In the genomic region with DNA sequence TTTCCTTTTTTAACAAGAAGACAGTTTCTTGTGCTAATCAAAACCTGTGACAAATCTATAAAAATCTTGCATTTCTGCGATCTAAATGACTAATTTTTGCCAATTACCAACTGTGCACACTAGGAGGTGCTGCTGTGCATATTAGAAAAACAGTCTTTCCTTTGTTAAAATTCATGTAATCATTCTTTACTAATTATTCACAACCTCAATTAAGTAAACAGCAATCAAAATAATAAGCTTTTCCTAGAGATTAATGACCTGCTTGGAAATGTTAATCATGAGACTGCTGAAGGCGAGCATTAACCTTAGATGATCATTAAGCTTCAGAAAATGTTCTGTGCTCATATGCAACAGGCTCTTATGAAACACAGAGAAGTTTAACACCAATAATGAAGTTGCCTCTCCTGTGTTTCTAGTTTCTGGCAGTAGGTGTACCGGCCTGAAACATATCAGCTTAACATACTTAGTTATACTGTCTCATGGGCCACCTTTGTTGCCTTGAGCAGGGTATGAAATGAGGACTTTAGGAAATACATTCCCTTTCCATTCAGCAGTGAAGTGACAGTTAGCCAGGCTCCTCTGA, we compare ENCODE assay signal across 9 cellular contexts. TPM values are rescaled to one million over a fixed set of nuclear protein-coding genes. Genes with fewer than 3 reads are reported as not detected.
DNase-seq lines count a peak whose midpoint lies in the region; ATAC-seq and TF ChIP-seq lines count a peak whose summit lies in the region.
"Had no signal": no experiment of that assay in that cellular context is flagged by ENCODE, and none has a peak within 500 bp of the region (broad histone marks: within the 10 kb centered on the region; RNA-seq: fewer than 3 reads in every experiment).

No MANE protein-coding gene starts in this region.

- no peak overlapping the region for H4K91ac ChIP-seq in H9 (ENCODE audit: insufficient read length, low read depth, low read length)

- no peak overlapping the region for H3K4me3 Mint-ChIP-seq in H9
- no peak overlapping the region for H3K4me3 Mint-ChIP-seq in effector memory CD8-positive, alpha-beta T cell

- H3K18ac ChIP-seq in H9 (ENCODE audit: insufficient read length, low read depth, low read length) = no peak overlapping the region

- no peaks in the 10 kb centered on the region for H3K9me3 ChIP-seq in H9 (ENCODE audit: control insufficient read depth, low read depth, low read length)
- no peaks in the 10 kb centered on the region for H3K9me3 ChIP-seq in neural cell (ENCODE audit: low read length)

- no peak overlapping the region for H2BK5ac ChIP-seq in H9 (ENCODE audit: insufficient read length, low read length)

- no peak overlapping the region for H2BK20ac ChIP-seq in H9 (ENCODE audit: low read depth, low read length, poor library complexity, severe bottlenecking)

- H2AFZ ChIP-seq in H9 (ENCODE audit: low read length) = no peak overlapping the region
- no peak overlapping the region for H2AFZ ChIP-seq in neural cell (ENCODE audit: low read depth, low read length)

- peak; percentile 48 for TF ChIP-seq RAD21 in neural cell (conservative IDR thresholded peaks at IDR 0.05)

- peak; percentile 8 for DNase-seq in COLO829 (ENCODE audit: low spot score)
- DNase-seq in H9 = no peak
- peak; percentile 38 for DNase-seq in SKM-1 (lab: John Stamatoyannopoulos, UW; ENCODE audit: unreplicated experiment)
- DNase-seq in effector memory CD8-positive, alpha-beta T cell = peak; percentile 28 to 40 (median 29)
- no peak for DNase-seq in NCI-H526 treated with DMSO at 0.1 percent for 48 hours (lab: John Stamatoyannopoulos, UW)
- DNase-seq in NK-92 (lab: John Stamatoyannopoulos, UW; ENCODE audit: unreplicated experiment) = no peak

- no peak overlapping the region for H2BK120ac ChIP-seq in H9 (ENCODE audit: low read depth, low read length, poor library complexity, severe bottlenecking)

- H3K27ac Mint-ChIP-seq in H9 = no peak overlapping the region
- H3K27ac Mint-ChIP-seq in effector memory CD8-positive, alpha-beta T cell = no peak overlapping the region

- no peak overlapping the region for H2AK5ac ChIP-seq in H9 (ENCODE audit: insufficient read length, low read length)

- no peaks in the 10 kb centered on the region for H3K9me2 ChIP-seq in neural cell (ENCODE audit: insufficient read depth, low read length)

- no peak overlapping the region for H3K14ac ChIP-seq in H9 (ENCODE audit: insufficient read depth, low read length)

- H3K79me2 ChIP-seq in H9 (ENCODE audit: insufficient read depth, low read length) (no peaks in the 10 kb centered on the region), neural cell (replicated peaks; ENCODE audit: insufficient read depth, low read length) (no peaks in the 10 kb centered on the region)

- H3K36me3 ChIP-seq in neural cell (ENCODE audit: insufficient read depth, low read length) = no peaks in the 10 kb centered on the region

- no peak overlapping the region for H3T11ph ChIP-seq in H9 (ENCODE audit: low read length)

- no peaks in the 10 kb centered on the region; the same call in 1 of the 2 replicates for H3K4me1 ChIP-seq in H9 (ENCODE audit: insufficient read depth, low read length)

- TF ChIP-seq EP300 in neural cell (conservative IDR thresholded peaks at IDR 0.05; ENCODE audit: poor library complexity, severe bottlenecking) = no peak

- no CpG with 5 or more reads among the region's 3 CpGs for WGBS in H9 (ENCODE audit: extremely low coverage, insufficient read length, low lambda C conversion rate)

- no peaks in the 10 kb centered on the region for H3K79me1 ChIP-seq in H9 (ENCODE audit: insufficient read depth, low read depth, low read length, poor library complexity, severe bottlenecking)

- TF ChIP-seq CTCF in H9 (conservative IDR thresholded peaks at IDR 0.05) (peak; percentile 85), neural cell (IDR thresholded peaks at IDR 0.05; ENCODE audit: poor library complexity, severe bottlenecking) (peak; percentile 64)

- no peaks in the 10 kb centered on the region for H3K23me2 ChIP-seq in H9 (ENCODE audit: insufficient read length, low read depth, low read length, poor library complexity, severe bottlenecking)

- H4K5ac ChIP-seq in H9 (ENCODE audit: insufficient read length, low read depth, low read length) = no peak overlapping the region

- H3K9ac ChIP-seq in H9 (ENCODE audit: extremely low read depth, insufficient read length, low read length) (no peak overlapping the region), neural cell (ENCODE audit: low read length) (no peak overlapping the region)

- no peak overlapping the region for H3K23ac ChIP-seq in H9 (ENCODE audit: insufficient read length, low read depth, low read length)

- no peak overlapping the region for H4K8ac ChIP-seq in H9 (replicated peaks; ENCODE audit: insufficient read length, low read depth, low read length)

- H3K9me3 Mint-ChIP-seq in H9 = no peaks in the 10 kb centered on the region
- no peaks in the 10 kb centered on the region for H3K9me3 Mint-ChIP-seq in effector memory CD8-positive, alpha-beta T cell

- H3K27me3 ChIP-seq in H9 (ENCODE audit: insufficient read depth, low read length) = no peaks in the 10 kb centered on the region
- no peaks in the 10 kb centered on the region for H3K27me3 ChIP-seq in neural cell (ENCODE audit: insufficient read depth, low read depth, low read length)

- H3F3A ChIP-seq in neural cell (ENCODE audit: insufficient read depth, low read length, poor library complexity, severe bottlenecking) = no peaks in the 10 kb centered on the region

- H2BK15ac ChIP-seq in H9 (ENCODE audit: low read depth, low read length) = no peak overlapping the region

- no peak overlapping the region for H2BK12ac ChIP-seq in H9 (ENCODE audit: insufficient read length, low read depth, low read length)

- H4K20me1 ChIP-seq in H9 (ENCODE audit: control insufficient read depth, insufficient read depth, insufficient read length) = no peaks in the 10 kb centered on the region
- no peaks in the 10 kb centered on the region for H4K20me1 ChIP-seq in neural cell (ENCODE audit: insufficient read depth)

- no peaks in the 10 kb centered on the region for H3K27me3 Mint-ChIP-seq in H9 (ENCODE audit: low read depth)
- no peaks in the 10 kb centered on the region for H3K27me3 Mint-ChIP-seq in effector memory CD8-positive, alpha-beta T cell

- no peak overlapping the region for H3K4me2 ChIP-seq in H9 (ENCODE audit: insufficient read depth, insufficient read length, low read length)
- no peak overlapping the region for H3K4me2 ChIP-seq in neural cell (ENCODE audit: low read length)

- no peaks in the 10 kb centered on the region for H3K36me3 Mint-ChIP-seq in H9 (ENCODE audit: insufficient read depth in 1 of 3, low read depth in 3 of 3)
- H3K36me3 Mint-ChIP-seq in effector memory CD8-positive, alpha-beta T cell (ENCODE audit: insufficient read depth) = no peaks in the 10 kb centered on the region

- H3K4me3 ChIP-seq in neural cell (ENCODE audit: low read length) = no peak overlapping the region

- H3K4me1 Mint-ChIP-seq in H9 = peaks cover 9 to 10% of the 10 kb centered on the region in 2 experiments; a peak in 3 of 4 replicates
- peaks cover 0 to 1% of the 10 kb centered on the region in 2 donors for H3K4me1 Mint-ChIP-seq in effector memory CD8-positive, alpha-beta T cell (ENCODE audit: low read depth in 2 of 2)

- no peak overlapping the region for H3K56ac ChIP-seq in H9 (ENCODE audit: insufficient read length, low read depth, low read length)

- ATAC-seq in effector memory CD8-positive, alpha-beta T cell (replicated peaks) = peak; percentile 48
- ATAC-seq in HG03039 (IDR thresholded peaks at IDR 0.05; ENCODE audit: unreplicated experiment) = no peak

- H3K4ac ChIP-seq in H9 (ENCODE audit: low read depth, low read length) = no peak overlapping the region

- no peak overlapping the region for H3K27ac ChIP-seq in H9 (ENCODE audit: insufficient read length, low read depth, low read length)
- H3K27ac ChIP-seq in neural cell (ENCODE audit: low read length) = no peak overlapping the region

TF ChIP-seq in neural cell, 6 proteins besides CTCF, POLR2A, EP300 and RAD21:
- TF ChIP-seq EZH2 (IDR thresholded peaks at IDR 0.05; ENCODE audit: borderline replicate concordance, insufficient read depth, low read length, poor library complexity, severe bottlenecking) (no peak), MXI1 (conservative IDR thresholded peaks at IDR 0.05; ENCODE audit: poor library complexity, severe bottlenecking) (no peak), SMC3 (conservative IDR thresholded peaks at IDR 0.05; ENCODE audit: poor library complexity) (peak; percentile 45)
- TF ChIP-seq, protein P1, sequence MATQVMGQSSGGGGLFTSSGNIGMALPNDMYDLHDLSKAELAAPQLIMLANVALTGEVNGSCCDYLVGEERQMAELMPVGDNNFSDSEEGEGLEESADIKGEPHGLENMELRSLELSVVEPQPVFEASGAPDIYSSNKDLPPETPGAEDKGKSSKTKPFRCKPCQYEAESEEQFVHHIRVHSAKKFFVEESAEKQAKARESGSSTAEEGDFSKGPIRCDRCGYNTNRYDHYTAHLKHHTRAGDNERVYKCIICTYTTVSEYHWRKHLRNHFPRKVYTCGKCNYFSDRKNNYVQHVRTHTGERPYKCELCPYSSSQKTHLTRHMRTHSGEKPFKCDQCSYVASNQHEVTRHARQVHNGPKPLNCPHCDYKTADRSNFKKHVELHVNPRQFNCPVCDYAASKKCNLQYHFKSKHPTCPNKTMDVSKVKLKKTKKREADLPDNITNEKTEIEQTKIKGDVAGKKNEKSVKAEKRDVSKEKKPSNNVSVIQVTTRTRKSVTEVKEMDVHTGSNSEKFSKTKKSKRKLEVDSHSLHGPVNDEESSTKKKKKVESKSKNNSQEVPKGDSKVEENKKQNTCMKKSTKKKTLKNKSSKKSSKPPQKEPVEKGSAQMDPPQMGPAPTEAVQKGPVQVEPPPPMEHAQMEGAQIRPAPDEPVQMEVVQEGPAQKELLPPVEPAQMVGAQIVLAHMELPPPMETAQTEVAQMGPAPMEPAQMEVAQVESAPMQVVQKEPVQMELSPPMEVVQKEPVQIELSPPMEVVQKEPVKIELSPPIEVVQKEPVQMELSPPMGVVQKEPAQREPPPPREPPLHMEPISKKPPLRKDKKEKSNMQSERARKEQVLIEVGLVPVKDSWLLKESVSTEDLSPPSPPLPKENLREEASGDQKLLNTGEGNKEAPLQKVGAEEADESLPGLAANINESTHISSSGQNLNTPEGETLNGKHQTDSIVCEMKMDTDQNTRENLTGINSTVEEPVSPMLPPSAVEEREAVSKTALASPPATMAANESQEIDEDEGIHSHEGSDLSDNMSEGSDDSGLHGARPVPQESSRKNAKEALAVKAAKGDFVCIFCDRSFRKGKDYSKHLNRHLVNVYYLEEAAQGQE (IDR thresholded peaks at IDR 0.05; ENCODE audit: borderline replicate concordance) = no peak

RNA-seq across cellular contexts. Expression of gene RFESD, which starts 17.7 kb away (rescaled TPM):
- total RNA-seq in H9 (2021) = 1.7 and 2.6 TPM in 2 replicates
- polyA plus RNA-seq in neural cell = not detected in 2 replicates
- 0.81 TPM in 1 of 2 replicates, not detected in the other for polyA minus RNA-seq in neural cell

RNA-seq across cellular contexts. Expression of gene SPATA9, which starts 18.5 kb away (rescaled TPM):
- total RNA-seq in H9 (2021) = not detected in 2 replicates
- 1.1 and 5.8 TPM in 2 replicates for polyA plus RNA-seq in neural cell
- 0.97 TPM in 1 of 2 replicates, not detected in the other for polyA minus RNA-seq in neural cell
- total RNA-seq: T-helper 1 cell treated with Interleukin-12 subunit alpha and Interleukin-12 subunit beta and Interleukin-4 antibody, amounts not matched to agents 30 ng/mL and 1 ng/mL, for 36 hours had no signal

RNA-seq across cellular contexts. Expression of gene GPR150, which starts 44.4 kb away (rescaled TPM):
- total RNA-seq in H9 (2021) = 0.11 TPM in 1 of 2 replicates, not detected in the other
- 0.22 TPM in 1 of 2 replicates, not detected in the other for polyA plus RNA-seq in neural cell
- 0.23 TPM in 1 of 2 replicates, not detected in the other for polyA minus RNA-seq in neural cell

Comparison
In these comparisons a context has a peak if more than half of its experiments do, and no peak if none do; other contexts are left out.
1. DNase-seq: peak in COLO829 (single experiment), SKM-1 (single experiment) and effector memory CD8-positive, alpha-beta T cell (3 of 3); none in H9 (single experiment), NCI-H526 treated with DMSO at 0.1 percent for 48 hours (single experiment) and NK-92 (single experiment).